ENCODE assay signal across 2 cellular contexts in genomic region chr2:94762600-94762999, GRCh38.
TF ChIP-seq lines count a peak whose summit lies in the region.

No MANE protein-coding gene starts in this region.

TF ChIP-seq in PFSK-1, 5 proteins besides CTCF, POLR2A, EP300 and RAD21 (continued from another document):
- TF ChIP-seq REST (IDR thresholded peaks at IDR 0.05; ENCODE audit: insufficient read depth in 1 of 2, low read depth in 2 of 2, low read length in 2 of 2) = peak; percentile 68 to 89

TF ChIP-seq in liver, 16 proteins besides CTCF, POLR2A, EP300 and RAD21 (continued from another document):
- TF ChIP-seq ZBTB33 (IDR thresholded peaks at IDR 0.05) (no peak), REST (IDR thresholded peaks at IDR 0.05) (peak; percentile 93), GABPA (IDR thresholded peaks at IDR 0.05 in 1 of 2, conservative IDR thresholded peaks at IDR 0.05 in 1 of 2) (no peak)
- TF ChIP-seq, protein P1, sequence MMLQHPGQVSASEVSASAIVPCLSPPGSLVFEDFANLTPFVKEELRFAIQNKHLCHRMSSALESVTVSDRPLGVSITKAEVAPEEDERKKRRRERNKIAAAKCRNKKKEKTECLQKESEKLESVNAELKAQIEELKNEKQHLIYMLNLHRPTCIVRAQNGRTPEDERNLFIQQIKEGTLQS (IDR thresholded peaks at IDR 0.05) = no peak
